ENCODE assay signal across 11 cellular contexts in genomic region chr6:11367638-11368199, GRCh38.
A peak's percentile ranks its signal among the peaks of the same experiment; 100 is the strongest.
DNase-seq lines count a peak whose midpoint lies in the region; ATAC-seq, FAIRE-seq and TF ChIP-seq lines count a peak whose summit lies in the region.
"Had no signal": no experiment of that assay in that cellular context is flagged by ENCODE, and none has a peak within 500 bp of the region (broad histone marks: within the 10 kb centered on the region; RNA-seq: fewer than 3 reads in every experiment).

No MANE protein-coding gene starts in this region.

- no peaks in the 10 kb centered on the region for H4K20me1 ChIP-seq in HepG2 (ENCODE audit: insufficient read depth, low read length)

- 0% methylated on average over 6 of the region's 6 CpGs for WGBS in HepG2 (ENCODE audit: low lambda C conversion rate)

- TSS peak; percentile 99 for BruUV-seq in HepG2 (replicated peaks; lab: Mats Ljungman, UMichigan)

- DNase-seq in activated naive CD4-positive, alpha-beta T cell (lab: John Stamatoyannopoulos, UW): no peak
- no peak for DNase-seq in activated naive CD8-positive, alpha-beta T cell treated with anti-CD3 and anti-CD28 coated beads for 36 hours
- DNase-seq in HepG2 (ENCODE audit: low spot score) (peak; percentile 100), type B pancreatic cell (ENCODE audit: extremely low spot score, unreplicated experiment) (no peak), amygdala (lab: John Stamatoyannopoulos, UW) (no peak)
- no peak for DNase-seq in effector CD8-positive, alpha-beta T cell (lab: John Stamatoyannopoulos, UW)
- DNase-seq in activated T-cell treated with anti-CD3 and anti-CD28 coated beads, Interleukin-2, amount 50 U/mL, for 48 hours: no peak
- DNase-seq: sigmoid colon; stimulated activated CD8-positive, alpha-beta memory T cell treated with anti-CD3 and anti-CD28 coated beads, Interleukin-4, amount 100 ng/mL, for 48 hours had no signal

- H3K9me3 Mint-ChIP-seq in activated naive CD4-positive, alpha-beta T cell treated with anti-CD3 and anti-CD28 coated beads, Interleukin-2, amount 50 U/mL, for 24 hours: no peaks in the 10 kb centered on the region
- peaks cover 12% of the 10 kb centered on the region for H3K9me3 Mint-ChIP-seq in activated naive CD8-positive, alpha-beta T cell treated with anti-CD3 and anti-CD28 coated beads for 36 hours
- H3K9me3 Mint-ChIP-seq in type B pancreatic cell: peaks cover 4% of the 10 kb centered on the region

- peaks cover 91% of the 10 kb centered on the region for H3K4me1 Mint-ChIP-seq in activated naive CD4-positive, alpha-beta T cell treated with anti-CD3 and anti-CD28 coated beads, Interleukin-2, amount 50 U/mL, for 24 hours
- peaks cover 87% of the 10 kb centered on the region for H3K4me1 Mint-ChIP-seq in activated naive CD8-positive, alpha-beta T cell treated with anti-CD3 and anti-CD28 coated beads for 36 hours
- peaks cover 23% of the 10 kb centered on the region for H3K4me1 Mint-ChIP-seq in type B pancreatic cell (ENCODE audit: unreplicated experiment)

- peaks cover 4% of the 10 kb centered on the region for H3K79me2 ChIP-seq in HepG2 (ENCODE audit: insufficient read depth, low read length)

- H3K9ac ChIP-seq in HepG2 (ENCODE audit: insufficient read depth, low read depth, low read length): peak overlapping the region; percentile 76

- TF ChIP-seq EP300 in HepG2 (IDR thresholded peaks at IDR 0.05; ENCODE audit: low read depth in 2 of 2, low read length in 2 of 2) (peak; percentile 85 to 98), HepG2 (CRISPR knock-in tag; IDR thresholded peaks at IDR 0.05; ENCODE audit: borderline replicate concordance) (peak; percentile 97)

- no peak overlapping the region for H2AFZ ChIP-seq in HepG2 (ENCODE audit: low read length)

- H3K27me3 ChIP-seq in HepG2 (ENCODE audit: control insufficient read depth in 1 of 2, insufficient read depth in 2 of 2, low read length in 2 of 2): no peaks in the 10 kb centered on the region
- H3K27me3 ChIP-seq: sigmoid colon had no signal

- peak overlapping the region in 1 of 3 experiments; percentile 10; a peak in 1 of 6 replicates for H3K4me3 ChIP-seq in HepG2 (replicated peaks in 1 of 3; ENCODE audit: insufficient read depth in 1 of 3, low read depth in 2 of 3, low read length in 3 of 3)
- H3K4me3 ChIP-seq: sigmoid colon had no signal

- TF ChIP-seq CTCF in HepG2 (CRISPR knock-in tag; IDR thresholded peaks at IDR 0.05): no peak
- TF ChIP-seq CTCF in type B pancreatic cell (conservative IDR thresholded peaks at IDR 0.05): no peak

- FAIRE-seq in HepG2 (lab: Jason Lieb, UNC): peak; percentile 94
- FAIRE-seq: colon had no signal

- H3K4me2 ChIP-seq in HepG2 (ENCODE audit: low read depth, low read length): peak overlapping the region; percentile 67

- peak overlapping the region; percentile 69 for H3K4me3 Mint-ChIP-seq in activated naive CD4-positive, alpha-beta T cell treated with anti-CD3 and anti-CD28 coated beads, Interleukin-2, amount 50 U/mL, for 24 hours
- H3K4me3 Mint-ChIP-seq in activated naive CD8-positive, alpha-beta T cell treated with anti-CD3 and anti-CD28 coated beads for 36 hours: no peak overlapping the region
- peak overlapping the region; percentile 18 for H3K4me3 Mint-ChIP-seq in type B pancreatic cell

- peaks cover 45% of the 10 kb centered on the region for H3K36me3 Mint-ChIP-seq in activated naive CD4-positive, alpha-beta T cell treated with anti-CD3 and anti-CD28 coated beads, Interleukin-2, amount 50 U/mL, for 24 hours
- peaks cover 73% of the 10 kb centered on the region for H3K36me3 Mint-ChIP-seq in activated naive CD8-positive, alpha-beta T cell treated with anti-CD3 and anti-CD28 coated beads for 36 hours
- no peaks in the 10 kb centered on the region for H3K36me3 Mint-ChIP-seq in type B pancreatic cell

- in situ Hi-C loops in HepG2 (cut with HindIII; ENCODE audit: extremely low pct_ligation_motif_present, low pct_unique_long_range_greater_than_20kb): loop anchor here (10.0 kb wide), 1 partner anchor 127 kb away; no protein-coding TSS in a partner anchor

- CTCF ChIA-PET in HepG2 (lab: Yijun Ruan, JAX; ENCODE audit: low intra/inter-chr PET ratio, low total read pairs): no interaction called here

- intact Hi-C loops in HepG2 (cut with micrococcal nuclease; ENCODE audit: unreplicated experiment): loop anchor here (1.0 to 2.0 kb wide), 5 partner anchors 25 to 135 kb away; partner anchors contain the start of gene NEDD9

- no peaks in the 10 kb centered on the region for H3K9me3 ChIP-seq in HepG2 (ENCODE audit: low read length)
- H3K9me3 ChIP-seq: sigmoid colon had no signal

- peak; percentile 52 for TF ChIP-seq RAD21 in HepG2 (CRISPR knock-in tag; IDR thresholded peaks at IDR 0.05)

- no peaks in the 10 kb centered on the region for H3K27me3 Mint-ChIP-seq in activated naive CD4-positive, alpha-beta T cell treated with anti-CD3 and anti-CD28 coated beads, Interleukin-2, amount 50 U/mL, for 24 hours
- no peaks in the 10 kb centered on the region for H3K27me3 Mint-ChIP-seq in activated naive CD8-positive, alpha-beta T cell treated with anti-CD3 and anti-CD28 coated beads for 36 hours
- H3K27me3 Mint-ChIP-seq in type B pancreatic cell: no peaks in the 10 kb centered on the region

- peaks cover 75% of the 10 kb centered on the region for H3K4me1 ChIP-seq in HepG2 (ENCODE audit: insufficient read depth, low read length)

- H3K27ac Mint-ChIP-seq in activated naive CD4-positive, alpha-beta T cell treated with anti-CD3 and anti-CD28 coated beads, Interleukin-2, amount 50 U/mL, for 24 hours: peak overlapping the region; percentile 95
- H3K27ac Mint-ChIP-seq in activated naive CD8-positive, alpha-beta T cell treated with anti-CD3 and anti-CD28 coated beads for 36 hours: peak overlapping the region; percentile 93
- H3K27ac Mint-ChIP-seq in type B pancreatic cell: peak overlapping the region; percentile 8

- POLR2A ChIA-PET in HepG2 (lab: Yijun Ruan, JAX): interaction anchor here (0.6 to 2.9 kb wide), 34 partner anchors 9 to 356 kb away, joined by 3 to 37 read pairs (median 6); partner anchors contain the start of gene NEDD9

- peak overlapping the region; percentile 94 for H3K27ac ChIP-seq in HepG2 (ENCODE audit: extremely low read length, insufficient read depth, low read length)

- peak; percentile 99 for ATAC-seq in HepG2

- H3K36me3 ChIP-seq in HepG2 (replicated peaks in 1 of 2; ENCODE audit: control insufficient read depth in 1 of 2, insufficient read depth in 2 of 2, low read length in 2 of 2): no peaks in the 10 kb centered on the region
- H3K36me3 ChIP-seq: sigmoid colon had no signal

- peak; percentile 58 to 60; a peak in 3 of 4 replicates for TF ChIP-seq POLR2A in HepG2 (IDR thresholded peaks at IDR 0.05; ENCODE audit: insufficient read depth in 1 of 2, low read depth in 2 of 2, low read length in 2 of 2)

TF ChIP-seq in HepG2, 621 proteins besides CTCF, POLR2A, EP300 and RAD21 (continues in another document):
- peak; percentile 97 for TF ChIP-seq TFE3 (CRISPR knock-in tag; IDR thresholded peaks at IDR 0.05)
- TF ChIP-seq CCDC6 (CRISPR knock-in tag; IDR thresholded peaks at IDR 0.05): peak; percentile 79; the same call in 1 of the 2 replicates
- no peak for TF ChIP-seq SP1 (IDR thresholded peaks at IDR 0.05)
- TF ChIP-seq SP1 (CRISPR knock-in tag; IDR thresholded peaks at IDR 0.05): 0 out of 2 replicates have a peak, but pooled peaks have one; percentile 12
- no peak for TF ChIP-seq NFE2L1 (CRISPR knock-in tag; IDR thresholded peaks at IDR 0.05; ENCODE audit: borderline replicate concordance)
- TF ChIP-seq, protein P1, sequence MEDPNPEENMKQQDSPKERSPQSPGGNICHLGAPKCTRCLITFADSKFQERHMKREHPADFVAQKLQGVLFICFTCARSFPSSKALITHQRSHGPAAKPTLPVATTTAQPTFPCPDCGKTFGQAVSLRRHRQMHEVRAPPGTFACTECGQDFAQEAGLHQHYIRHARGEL (CRISPR knock-in tag; IDR thresholded peaks at IDR 0.05): no peak
- 0 out of 2 replicates have a peak, but pooled peaks have one; percentile 17 for TF ChIP-seq ZNF773 (CRISPR knock-in tag; IDR thresholded peaks at IDR 0.05; ENCODE audit: borderline replicate concordance)
- no peak for TF ChIP-seq ZNF30 (CRISPR knock-in tag; IDR thresholded peaks at IDR 0.05)
- peak; percentile 1 to 22; a peak in 1 of 4 replicates for TF ChIP-seq MAFK (conservative IDR thresholded peaks at IDR 0.05 in 1 of 2, IDR thresholded peaks at IDR 0.05 in 1 of 2; ENCODE audit: low read length in 2 of 2)
- TF ChIP-seq PHF8 (CRISPR knock-in tag; IDR thresholded peaks at IDR 0.05): peak; percentile 45; the same call in 1 of the 2 replicates
- TF ChIP-seq PBX2 (CRISPR knock-in tag; IDR thresholded peaks at IDR 0.05): peak; percentile 85
- TF ChIP-seq CBX1 (IDR thresholded peaks at IDR 0.05; ENCODE audit: low read depth): peak; percentile 74
- peak; percentile 71; the same call in 1 of the 2 replicates for TF ChIP-seq ETV5 (CRISPR knock-in tag; IDR thresholded peaks at IDR 0.05; ENCODE audit: borderline replicate concordance)
- TF ChIP-seq KLF13 (CRISPR knock-in tag; IDR thresholded peaks at IDR 0.05): no peak

Comparison
In these comparisons a context has a peak if more than half of its experiments do, and no peak if none do; other contexts are left out.
1. H3K27ac Mint-ChIP-seq: peak in every context shown above with its lines; median percentile 95 in activated naive CD4-positive, alpha-beta T cell treated with anti-CD3 and anti-CD28 coated beads, Interleukin-2, amount 50 U/mL, for 24 hours; 93 in activated naive CD8-positive, alpha-beta T cell treated with anti-CD3 and anti-CD28 coated beads for 36 hours; 8 in type B pancreatic cell.